35 cellular contexts compared by ENCODE assay signal in the genomic region with DNA sequence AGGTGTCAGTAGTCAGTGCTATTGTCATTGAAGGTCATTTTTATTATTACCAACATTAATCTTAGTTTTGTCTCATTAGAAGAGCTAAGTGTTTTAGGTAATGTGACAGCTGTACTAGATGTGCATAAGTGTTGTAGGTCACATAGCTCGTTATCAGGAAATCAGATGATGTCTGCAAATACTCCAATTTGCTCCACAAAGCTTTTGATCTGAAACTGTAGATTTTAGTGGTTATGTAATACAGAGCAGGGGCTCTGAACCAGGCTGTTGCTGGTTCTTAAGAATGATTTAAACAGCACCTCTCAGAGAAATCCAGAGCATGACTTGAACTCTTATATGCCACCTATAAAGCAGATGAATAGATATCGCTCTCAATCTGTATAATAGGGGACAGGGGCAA. TPM values are rescaled to one million over a fixed set of nuclear protein-coding genes. Genes with fewer than 3 reads are reported as not detected.
"Had no signal": no experiment of that assay in that cellular context is flagged by ENCODE, and none has a peak within 500 bp of the region (broad histone marks: within the 10 kb centered on the region; RNA-seq: fewer than 3 reads in every experiment).

No MANE protein-coding gene starts in this region.

- H3K27me3 ChIP-seq: adrenal gland had no signal

- ATAC-seq: activated CD8-positive, alpha-beta T cell treated with anti-CD3 and anti-CD28 coated beads for 36 hours; activated naive CD4-positive, alpha-beta T cell treated with anti-CD3 and anti-CD28 coated beads, Interleukin-2, amount 50 U/mL, for 72 hours; activated T-cell treated with anti-CD3 and anti-CD28 coated beads, Interleukin-2, amount 50 U/mL, for 4 hours; activated T-cell treated with anti-CD3 and anti-CD28 coated beads, Interleukin-2, amount 50 U/mL, for 72 hours; activated T-helper 17 cell treated with anti-CD3 and anti-CD28 coated beads, Interleukin-2, amount 50 U/mL, for 72 hours had no signal

- H3K4me1 Mint-ChIP-seq: activated B cell treated with CpG ODN at 0.5 μM for 24 hours; activated CD4-positive, alpha-beta T cell treated with anti-CD3 and anti-CD28 coated beads, Interleukin-2, amount 10 ng/mL, durations not matched to agents 24 days and 14 days; activated naive CD8-positive, alpha-beta T cell treated with anti-CD3 and anti-CD28 coated beads for 36 hours; brain had no signal

- H3K27ac ChIP-seq: adrenal gland, cardiac muscle cell, VCaP had no signal

- H3K9me3 ChIP-seq: adrenal gland had no signal

- H3K4me3 Mint-ChIP-seq: activated B cell treated with CpG ODN at 0.5 μM for 24 hours; activated CD4-positive, alpha-beta memory T cell treated with anti-CD3 and anti-CD28 coated beads for 36 hours; activated CD4-positive, alpha-beta T cell treated with anti-CD3 and anti-CD28 coated beads, Interleukin-2, amount 10 ng/mL, durations not matched to agents 24 days and 14 days; activated CD8-positive, alpha-beta T cell treated with anti-CD3 and anti-CD28 coated beads for 36 hours; activated naive CD4-positive, alpha-beta T cell treated with anti-CD3 and anti-CD28 coated beads for 36 hours; activated naive CD8-positive, alpha-beta T cell treated with anti-CD3 and anti-CD28 coated beads for 36 hours; activated T-cell treated with anti-CD3 and anti-CD28 coated beads, Interleukin-2, amount 50 U/mL, for 4 hours; activated T-cell treated with anti-CD3 and anti-CD28 coated beads, Interleukin-2, amount 50 U/mL, for 72 hours; activated T-helper 1 cell treated with anti-CD3 and anti-CD28 coated beads, Interleukin-12 subunit alpha, Interleukin-12 subunit beta, Interleukin-2, Interleukin-4 antibody, amounts not matched to agents 30 ng/mL and 10 ng/mL and 1 ng/mL, durations not matched to agents 14 hours and 24 hours and 36 hours; activated T-helper 17 cell treated with anti-CD3 and anti-CD28 coated beads, Interleukin-2, amount 50 U/mL, for 72 hours; brain; T-helper 1 cell treated with Interleukin-12 subunit alpha and Interleukin-12 subunit beta and Interleukin-4 antibody, amounts not matched to agents 30 μg/mL and 1 μg/mL, for 36 hours had no signal

- FAIRE-seq: bronchial epithelial cell, TTC549 had no signal

- H3K4me3 ChIP-seq: adrenal gland, cardiac muscle cell had no signal

- H3K9me3 Mint-ChIP-seq: activated B cell treated with CpG ODN at 0.5 μM for 24 hours; activated CD4-positive, alpha-beta memory T cell treated with anti-CD3 and anti-CD28 coated beads for 36 hours; activated CD4-positive, alpha-beta T cell treated with anti-CD3 and anti-CD28 coated beads, Interleukin-2, amount 10 ng/mL, durations not matched to agents 24 days and 14 days; activated CD8-positive, alpha-beta T cell treated with anti-CD3 and anti-CD28 coated beads for 36 hours; activated naive CD4-positive, alpha-beta T cell treated with anti-CD3 and anti-CD28 coated beads for 36 hours; activated naive CD4-positive, alpha-beta T cell treated with anti-CD3 and anti-CD28 coated beads, Interleukin-2, amount 50 U/mL, for 72 hours; activated naive CD8-positive, alpha-beta T cell treated with anti-CD3 and anti-CD28 coated beads for 36 hours; activated T-cell treated with anti-CD3 and anti-CD28 coated beads, Interleukin-2, amount 50 U/mL, for 4 hours; activated T-cell treated with anti-CD3 and anti-CD28 coated beads, Interleukin-2, amount 50 U/mL, for 72 hours; activated T-helper 1 cell treated with anti-CD3 and anti-CD28 coated beads, Interleukin-12 subunit alpha, Interleukin-12 subunit beta, Interleukin-2, Interleukin-4 antibody, amounts not matched to agents 30 ng/mL and 10 ng/mL and 1 ng/mL, durations not matched to agents 14 hours and 24 hours and 36 hours; activated T-helper 17 cell treated with anti-CD3 and anti-CD28 coated beads, Interleukin-2, amount 50 U/mL, for 72 hours; brain; T-helper 1 cell treated with Interleukin-12 subunit alpha and Interleukin-12 subunit beta and Interleukin-4 antibody, amounts not matched to agents 30 μg/mL and 1 μg/mL, for 36 hours had no signal

- H3K4me1 ChIP-seq: adrenal gland had no signal

- H3K27ac Mint-ChIP-seq: activated B cell treated with CpG ODN at 0.5 μM for 24 hours; activated CD4-positive, alpha-beta memory T cell treated with anti-CD3 and anti-CD28 coated beads for 36 hours; activated CD4-positive, alpha-beta T cell treated with anti-CD3 and anti-CD28 coated beads, Interleukin-2, amount 10 ng/mL, durations not matched to agents 24 days and 14 days; activated CD8-positive, alpha-beta T cell treated with anti-CD3 and anti-CD28 coated beads for 36 hours; activated naive CD4-positive, alpha-beta T cell treated with anti-CD3 and anti-CD28 coated beads for 36 hours; activated naive CD4-positive, alpha-beta T cell treated with anti-CD3 and anti-CD28 coated beads, Interleukin-2, amount 50 U/mL, for 72 hours; activated naive CD8-positive, alpha-beta T cell treated with anti-CD3 and anti-CD28 coated beads for 36 hours; activated T-cell treated with anti-CD3 and anti-CD28 coated beads, Interleukin-2, amount 50 U/mL, for 72 hours; activated T-helper 1 cell treated with anti-CD3 and anti-CD28 coated beads, Interleukin-12 subunit alpha, Interleukin-12 subunit beta, Interleukin-2, Interleukin-4 antibody, amounts not matched to agents 30 ng/mL and 10 ng/mL and 1 ng/mL, durations not matched to agents 14 hours and 24 hours and 36 hours; activated T-helper 17 cell treated with anti-CD3 and anti-CD28 coated beads, Interleukin-2, amount 50 U/mL, for 72 hours; brain; T-helper 1 cell treated with Interleukin-12 subunit alpha and Interleukin-12 subunit beta and Interleukin-4 antibody, amounts not matched to agents 30 μg/mL and 1 μg/mL, for 36 hours had no signal

- DNase-seq: activated B cell treated with CpG ODN at 0.5 μM for 24 hours; activated CD4-positive, alpha-beta memory T cell treated with anti-CD3 and anti-CD28 coated beads for 36 hours; activated CD4-positive, alpha-beta T cell treated with anti-CD3 and anti-CD28 coated beads for 4 hours; activated CD4-positive, alpha-beta T cell treated with anti-CD3 and anti-CD28 coated beads, Interleukin-2, amount 10 ng/mL, durations not matched to agents 24 days and 14 days; activated CD4-positive, alpha-beta T cell treated with anti-CD3 and anti-CD28 coated beads, Interleukin-2, amount 50 U/mL, for 1 hour; activated CD4-positive, alpha-beta T cell treated with anti-CD3 and anti-CD28 coated beads, Interleukin-2, amount 50 U/mL, for 4 hours; activated CD4-positive, CD25-positive, alpha-beta regulatory T cell treated with anti-CD3 and anti-CD28 coated beads, Interleukin-2, amount 50 U/mL, for 72 hours; activated CD8-positive, alpha-beta memory T cell treated with anti-CD3 and anti-CD28 coated beads, Interleukin-2, amount 50 U/mL, for 4 hours; activated CD8-positive, alpha-beta T cell treated with anti-CD3 and anti-CD28 coated beads for 36 hours; activated effector memory CD4-positive, alpha-beta T cell treated with anti-CD3 and anti-CD28 coated beads, Interleukin-2, amount 50 U/mL, for 16 hours; activated gamma-delta T cell treated with Interleukin-2 at 50 U/mL for 16 hours; activated naive CD4-positive, alpha-beta T cell; activated naive CD4-positive, alpha-beta T cell treated with anti-CD3 and anti-CD28 coated beads for 36 hours; activated naive CD4-positive, alpha-beta T cell treated with anti-CD3 and anti-CD28 coated beads, Interleukin-2, amount 50 U/mL, for 16 hours; activated naive CD8-positive, alpha-beta T cell treated with anti-CD3 and anti-CD28 coated beads for 36 hours; activated T-cell treated with anti-CD3 and anti-CD28 coated beads for 4 hours; activated T-cell treated with anti-CD3 and anti-CD28 coated beads, Interleukin-2, amount 50 U/mL, for 1 hour; activated T-cell treated with anti-CD3 and anti-CD28 coated beads, Interleukin-2, amount 50 U/mL, for 4 hours; activated T-cell treated with anti-CD3 and anti-CD28 coated beads, Interleukin-2, amount 50 U/mL, for 72 hours; adrenal gland; amniotic stem cell; aorta; central memory CD4-positive, alpha-beta T cell; T-helper 1 cell had no signal

- H3K36me3 Mint-ChIP-seq: activated CD4-positive, alpha-beta memory T cell treated with anti-CD3 and anti-CD28 coated beads for 36 hours; activated naive CD4-positive, alpha-beta T cell treated with anti-CD3 and anti-CD28 coated beads, Interleukin-2, amount 50 U/mL, for 72 hours; activated naive CD8-positive, alpha-beta T cell treated with anti-CD3 and anti-CD28 coated beads for 36 hours; brain had no signal

- H3K36me3 ChIP-seq: adrenal gland, cardiac muscle cell had no signal

RNA-seq across cellular contexts. Expression of gene IL17F, which starts 2.5 kb away (rescaled TPM):
- total RNA-seq: activated B cell treated with CpG ODN at 0.5 μM for 24 hours; activated CD4-positive, alpha-beta T cell treated with anti-CD3 and anti-CD28 coated beads, Interleukin-2, amount 10 ng/mL, durations not matched to agents 24 days and 14 days; activated naive CD8-positive, alpha-beta T cell treated with anti-CD3 and anti-CD28 coated beads for 36 hours; activated T-helper 1 cell treated with anti-CD3 and anti-CD28 coated beads, Interleukin-12 subunit alpha, Interleukin-12 subunit beta, Interleukin-2, Interleukin-4 antibody, amounts not matched to agents 30 ng/mL and 10 ng/mL and 1 ng/mL, durations not matched to agents 14 hours and 24 hours and 36 hours; adrenal gland; aorta; bronchial epithelial cell; cardiac muscle cell; cerebellum; T-helper 2 cell treated with Interferon-gamma antibody and Interleukin-4, amounts not matched to agents 100 ng/mL and 5 ng/mL, for 36 hours had no signal

RNA-seq across cellular contexts. Expression of gene IL17A, which starts 55.6 kb away (rescaled TPM):
- total RNA-seq: activated B cell treated with CpG ODN at 0.5 μM for 24 hours; activated CD4-positive, alpha-beta T cell treated with anti-CD3 and anti-CD28 coated beads, Interleukin-2, amount 10 ng/mL, durations not matched to agents 24 days and 14 days; activated CD8-positive, alpha-beta T cell treated with anti-CD3 and anti-CD28 coated beads for 36 hours; activated naive CD8-positive, alpha-beta T cell treated with anti-CD3 and anti-CD28 coated beads for 36 hours; activated T-helper 1 cell treated with anti-CD3 and anti-CD28 coated beads, Interleukin-12 subunit alpha, Interleukin-12 subunit beta, Interleukin-2, Interleukin-4 antibody, amounts not matched to agents 30 ng/mL and 10 ng/mL and 1 ng/mL, durations not matched to agents 14 hours and 24 hours and 36 hours; adrenal gland; aorta; bronchial epithelial cell; cardiac muscle cell; cerebellum; T-helper 2 cell treated with Interferon-gamma antibody and Interleukin-4, amounts not matched to agents 100 ng/mL and 5 ng/mL, for 36 hours had no signal
